In genomic region chr2:26495705-26496271, GRCh38 we compare ENCODE assay signal across 21 cellular contexts. TPM values are rescaled to one million over a fixed set of nuclear protein-coding genes. Genes with fewer than 3 reads are reported as not detected.
A peak's percentile ranks its signal among the peaks of the same experiment; 100 is the strongest.
DNase-seq lines count a peak whose midpoint lies in the region; ATAC-seq, FAIRE-seq and TF ChIP-seq lines count a peak whose summit lies in the region.
"Had no signal": no experiment of that assay in that cellular context is flagged by ENCODE, and none has a peak within 500 bp of the region (broad histone marks: within the 10 kb centered on the region; RNA-seq: fewer than 3 reads in every experiment).

No MANE protein-coding gene starts in this region.

- TF ChIP-seq CTCF in body of pancreas (IDR thresholded peaks at IDR 0.05) (no peak), HepG2 (CRISPR knock-in tag; IDR thresholded peaks at IDR 0.05) (no peak), upper lobe of right lung (IDR thresholded peaks at IDR 0.05) (no peak), gastrocnemius medialis (IDR thresholded peaks at IDR 0.05 in 4 of 5, conservative IDR thresholded peaks at IDR 0.05 in 1 of 5) (no peak)

- H3K27ac ChIP-seq in body of pancreas (peak overlapping the region; percentile 32 to 73 (median 64)), HepG2 (ENCODE audit: extremely low read length, insufficient read depth, low read length) (no peak overlapping the region), upper lobe of right lung (no peak overlapping the region), aorta (ENCODE audit: low read depth in 1 of 2, low read length in 2 of 2) (no peak overlapping the region), gastrocnemius medialis (no peak overlapping the region)
- H3K27ac ChIP-seq: lower lobe of right lung, right lobe of liver, SJSA1, thoracic aorta had no signal

- CTCF ChIA-PET in HepG2 (lab: Yijun Ruan, JAX; ENCODE audit: low intra/inter-chr PET ratio, low total read pairs): no interaction called here

- no peak for TF ChIP-seq RAD21 in Ishikawa (IDR thresholded peaks at IDR 0.05; ENCODE audit: low read depth)
- TF ChIP-seq RAD21 in HepG2 (CRISPR knock-in tag; IDR thresholded peaks at IDR 0.05): no peak

- H3K4me1 ChIP-seq in body of pancreas (peaks cover 31% of the 10 kb centered on the region), HepG2 (ENCODE audit: insufficient read depth, low read length) (no peaks in the 10 kb centered on the region), upper lobe of right lung (peaks cover 9% of the 10 kb centered on the region), aorta (ENCODE audit: control insufficient read depth in 1 of 2, insufficient read depth in 2 of 2, low read length in 2 of 2) (no peaks in the 10 kb centered on the region), gastrocnemius medialis (peaks cover 5 to 6% of the 10 kb centered on the region in 2 donors)
- H3K4me1 ChIP-seq: lower lobe of right lung, SJSA1 had no signal

- WGBS in body of pancreas, 2 donors: 61 to 72% methylated on average over 8 of the region's 8 CpGs
- 24% methylated on average over 8 of the region's 8 CpGs for WGBS in HepG2 (ENCODE audit: low lambda C conversion rate)
- 75 to 76% methylated on average over 8 of the region's 8 CpGs for WGBS in aorta, 2 donors

- H3K79me2 ChIP-seq in HepG2 (ENCODE audit: insufficient read depth, low read length): no peaks in the 10 kb centered on the region

- H3K9ac ChIP-seq in HepG2 (ENCODE audit: insufficient read depth, low read depth, low read length): no peak overlapping the region

- DNase-seq in ACHN: peak; percentile 22
- DNase-seq in body of pancreas: peak in 3 of 4 donors; percentile 22 to 39 (median 38)
- DNase-seq in HepG2 (ENCODE audit: low spot score): peak; percentile 30
- DNase-seq in upper lobe of right lung: no peak
- DNase-seq in aorta: no peak
- DNase-seq in gastrocnemius medialis: no peak
- DNase-seq: activated CD4-positive, alpha-beta T cell treated with anti-CD3 and anti-CD28 coated beads, Interleukin-2, amount 10 ng/mL, durations not matched to agents 24 days and 14 days; activated T-cell treated with anti-CD3 and anti-CD28 coated beads, Interleukin-2, amount 50 U/mL, for 24 hours; hypothalamus; lower lobe of right lung; natural killer cell; stimulated activated CD4-positive, alpha-beta T cell treated with anti-CD3 and anti-CD28 coated beads, Interleukin-2, amount 100 ng/mL, for 24 hours; stimulated activated CD8-positive, alpha-beta memory T cell treated with anti-CD3 and anti-CD28 coated beads, Interleukin-4, amount 100 ng/mL, for 48 hours; T1000 had no signal

- BruUV-seq in HepG2 (replicated peaks; lab: Mats Ljungman, UMichigan): no TSS peak

- H3K4me3 ChIP-seq in body of pancreas (no peak overlapping the region), HepG2 (replicated peaks in 1 of 3; ENCODE audit: insufficient read depth in 1 of 3, low read depth in 2 of 3, low read length in 3 of 3) (no peak overlapping the region), upper lobe of right lung (no peak overlapping the region), aorta (ENCODE audit: low read length in 2 of 2) (no peak overlapping the region), gastrocnemius medialis (no peak overlapping the region)
- H3K4me3 ChIP-seq: lower lobe of right lung, right lobe of liver, SJSA1, thoracic aorta had no signal

- no peak overlapping the region for H2AFZ ChIP-seq in HepG2 (ENCODE audit: low read length)

- no peaks in the 10 kb centered on the region for H3K36me3 ChIP-seq in body of pancreas (replicated peaks in 1 of 2; ENCODE audit: insufficient read depth in 1 of 2, low read depth in 2 of 2)
- H3K36me3 ChIP-seq in HepG2 (replicated peaks in 1 of 2; ENCODE audit: control insufficient read depth in 1 of 2, insufficient read depth in 2 of 2, low read length in 2 of 2): no peaks in the 10 kb centered on the region
- H3K36me3 ChIP-seq in upper lobe of right lung: no peaks in the 10 kb centered on the region
- H3K36me3 ChIP-seq in aorta (ENCODE audit: control insufficient read depth in 1 of 2, insufficient read depth in 2 of 2, low read length in 1 of 2): no peaks in the 10 kb centered on the region
- H3K36me3 ChIP-seq in gastrocnemius medialis: no peaks in the 10 kb centered on the region
- H3K36me3 ChIP-seq: lower lobe of right lung, right lobe of liver, SJSA1, thoracic aorta had no signal

- POLR2A ChIA-PET in HepG2 (lab: Yijun Ruan, JAX): no interaction called here

- in situ Hi-C loops in ACHN (cut with HindIII; ENCODE audit: low pct_ligation_motif_present, low pct_unique_long_range_greater_than_20kb, low sequenced_read_pairs) (no loop called here), HepG2 (cut with HindIII; ENCODE audit: extremely low pct_ligation_motif_present, low pct_unique_long_range_greater_than_20kb) (no loop called here), gastrocnemius medialis (cut with MboI; ENCODE audit: low sequenced_read_pairs in 4 of 4) (no loop called here)

- ATAC-seq in body of pancreas: peak; percentile 58
- peak; percentile 43; the same call in 2 of the 3 replicates for ATAC-seq in HepG2
- no peak for ATAC-seq in upper lobe of right lung
- ATAC-seq in GM21515 (IDR thresholded peaks at IDR 0.05; ENCODE audit: unreplicated experiment): no peak
- ATAC-seq in aorta (ENCODE audit: low FRiP score): no peak
- no peak for ATAC-seq in gastrocnemius medialis
- ATAC-seq: lower lobe of right lung, natural killer cell, right lobe of liver had no signal

- H3K4me2 ChIP-seq in HepG2 (ENCODE audit: low read depth, low read length): no peak overlapping the region

- no peak for TF ChIP-seq POLR2A in body of pancreas (IDR thresholded peaks at IDR 0.05)
- TF ChIP-seq POLR2A in HepG2 (IDR thresholded peaks at IDR 0.05; ENCODE audit: insufficient read depth in 1 of 2, low read depth in 2 of 2, low read length in 2 of 2): no peak
- no peak for TF ChIP-seq POLR2A in gastrocnemius medialis (IDR thresholded peaks at IDR 0.05)

- no peaks in the 10 kb centered on the region for H3K27me3 ChIP-seq in body of pancreas
- H3K27me3 ChIP-seq in HepG2 (ENCODE audit: control insufficient read depth in 1 of 2, insufficient read depth in 2 of 2, low read length in 2 of 2): peaks cover 3 to 89% of the 10 kb centered on the region in 2 experiments; a peak in 4 of 5 replicates
- no peaks in the 10 kb centered on the region for H3K27me3 ChIP-seq in upper lobe of right lung
- no peaks in the 10 kb centered on the region for H3K27me3 ChIP-seq in aorta (ENCODE audit: control insufficient read depth in 1 of 2, insufficient read depth in 2 of 2, low read length in 1 of 2)
- no peaks in the 10 kb centered on the region for H3K27me3 ChIP-seq in gastrocnemius medialis
- H3K27me3 ChIP-seq: right lobe of liver had no signal

- intact Hi-C loops in body of pancreas (cut with DNase I) (no loop called here), HepG2 (cut with micrococcal nuclease; ENCODE audit: unreplicated experiment) (loop anchor here (10.0 kb wide), 1 partner anchor 79 kb away; no protein-coding TSS in a partner anchor), upper lobe of right lung (cut with DNase I) (no loop called here), aorta (cut with DNase I) (no loop called here), gastrocnemius medialis (cut with DNase I; ENCODE audit: low total_unique reads) (no loop called here)

- TF ChIP-seq EP300 in Ishikawa (IDR thresholded peaks at IDR 0.05; ENCODE audit: borderline replicate concordance): peak; percentile 86; the same call in 1 of the 2 replicates
- TF ChIP-seq EP300 in HepG2 (IDR thresholded peaks at IDR 0.05; ENCODE audit: low read depth in 2 of 2, low read length in 2 of 2): no peak
- TF ChIP-seq EP300 in HepG2 (CRISPR knock-in tag; IDR thresholded peaks at IDR 0.05; ENCODE audit: borderline replicate concordance): no peak

- H4K20me1 ChIP-seq in HepG2 (ENCODE audit: insufficient read depth, low read length): no peaks in the 10 kb centered on the region

- no peaks in the 10 kb centered on the region for H3K9me3 ChIP-seq in body of pancreas
- no peaks in the 10 kb centered on the region for H3K9me3 ChIP-seq in HepG2 (ENCODE audit: low read length)
- no peaks in the 10 kb centered on the region for H3K9me3 ChIP-seq in upper lobe of right lung
- no peaks in the 10 kb centered on the region for H3K9me3 ChIP-seq in aorta (ENCODE audit: control insufficient read depth, low read length)
- H3K9me3 ChIP-seq in gastrocnemius medialis: no peaks in the 10 kb centered on the region
- H3K9me3 ChIP-seq: lower lobe of right lung, right lobe of liver, SJSA1, thoracic aorta had no signal

- FAIRE-seq in HepG2 (lab: Jason Lieb, UNC): no peak
- FAIRE-seq: colon, G401.6 had no signal

TF ChIP-seq in Ishikawa, 13 proteins besides CTCF, POLR2A, EP300 and RAD21 (continues in another document):
- TF ChIP-seq CEBPB (IDR thresholded peaks at IDR 0.05) (peak; percentile 83), EGR1 (IDR thresholded peaks at IDR 0.05) (no peak)

RNA-seq across cellular contexts. Expression of gene OTOF, which starts 17.9 kb away (rescaled TPM):
- total RNA-seq in body of pancreas (under 1 TPM in 1 of 2 donors, not detected in 1; 0.26 TPM), HepG2 (2016; rRNA removed; fragmentation: Illumina TruSeq; extraction: Trizol) (0.04 TPM in 1 of 2 replicates, not detected in the other), upper lobe of right lung (0.69 TPM), aorta (under 1 TPM; 0.06 to 0.24 TPM), gastrocnemius medialis (under 1 TPM in 2 of 4 donors, not detected in 2; 0.09 to 0.46 TPM)
- 0.09 TPM in 1 of 2 replicates, not detected in the other for total RNA-seq in HepG2 (2016; cell fraction: cytosol; rRNA removed; fragmentation: Illumina TruSeq; extraction: Trizol; ENCODE audit: low read depth)
- total RNA-seq in HepG2 (2016; cell fraction: insoluble cytoplasmic fraction; rRNA removed; fragmentation: Illumina TruSeq; extraction: Trizol): 0.04 TPM in 1 of 2 replicates, not detected in the other
- total RNA-seq in HepG2 (2016; cell fraction: membrane; rRNA removed; fragmentation: Illumina TruSeq; extraction: Trizol): 0.03 TPM in 1 of 2 replicates, not detected in the other
- 0.06 TPM in 1 of 2 replicates, not detected in the other for total RNA-seq in HepG2 (2016; cell fraction: nucleus; rRNA removed; fragmentation: Illumina TruSeq; extraction: Trizol)
- polyA plus RNA-seq in HepG2 (2011; rRNA removed) (not detected in 2 replicates), aorta (not detected)
- 0.01 TPM in 2 replicates for polyA plus RNA-seq in HepG2 (2011; cell fraction: cytosol; rRNA removed)
- polyA plus RNA-seq in HepG2 (2011; cell fraction: nucleus; rRNA removed): 0.12 and 0.26 TPM in 2 replicates
- 0.05 TPM in 1 of 2 replicates, not detected in the other for polyA plus RNA-seq in HepG2 (2012)
- not detected in 2 replicates for polyA plus RNA-seq in HepG2 (2016; cell fraction: cytosol; fragmentation: Illumina TruSeq; extraction: Trizol; ENCODE audit: low read depth)
- 0.04 TPM in 1 of 2 replicates, not detected in the other for polyA plus RNA-seq in HepG2 (2016; cell fraction: insoluble cytoplasmic fraction; fragmentation: Illumina TruSeq; extraction: Trizol; ENCODE audit: low read depth)
- not detected in 2 replicates for polyA plus RNA-seq in HepG2 (2016; cell fraction: membrane; fragmentation: Illumina TruSeq; extraction: Trizol; ENCODE audit: low read depth)
- 0.33 TPM in 1 of 2 replicates, not detected in the other for polyA plus RNA-seq in HepG2 (2016; cell fraction: nucleus; fragmentation: Illumina TruSeq; extraction: Trizol; ENCODE audit: insufficient read depth, low read depth)
- polyA minus RNA-seq in HepG2 (2011; rRNA and poly(A)+ RNA removed; ENCODE audit: low replicate concordance): 0.02 TPM in 1 of 2 replicates, not detected in the other
- not detected in 2 replicates for polyA minus RNA-seq in HepG2 (2011; cell fraction: cytosol; rRNA and poly(A)+ RNA removed)
- not detected in 2 replicates for polyA minus RNA-seq in HepG2 (2011; cell fraction: nucleus; rRNA and poly(A)+ RNA removed)
- total RNA-seq: SJSA1 had no signal

Comparison
In these comparisons a context has a peak if more than half of its experiments do, and no peak if none do; other contexts are left out.
1. DNase-seq: peak in ACHN (single experiment), body of pancreas (3 of 4) and HepG2 (single experiment); none in upper lobe of right lung (single experiment), aorta (0 of 2) and gastrocnemius medialis (0 of 2).
2. ATAC-seq: peak in body of pancreas (single experiment) and HepG2 (single experiment); none in upper lobe of right lung (single experiment), GM21515 (single experiment), aorta (single experiment) and gastrocnemius medialis (0 of 2).
3. H3K27ac ChIP-seq: peak in body of pancreas (4 of 4); none in HepG2 (single experiment), upper lobe of right lung (single experiment), aorta (0 of 2) and gastrocnemius medialis (0 of 4).